In the genomic region with DNA sequence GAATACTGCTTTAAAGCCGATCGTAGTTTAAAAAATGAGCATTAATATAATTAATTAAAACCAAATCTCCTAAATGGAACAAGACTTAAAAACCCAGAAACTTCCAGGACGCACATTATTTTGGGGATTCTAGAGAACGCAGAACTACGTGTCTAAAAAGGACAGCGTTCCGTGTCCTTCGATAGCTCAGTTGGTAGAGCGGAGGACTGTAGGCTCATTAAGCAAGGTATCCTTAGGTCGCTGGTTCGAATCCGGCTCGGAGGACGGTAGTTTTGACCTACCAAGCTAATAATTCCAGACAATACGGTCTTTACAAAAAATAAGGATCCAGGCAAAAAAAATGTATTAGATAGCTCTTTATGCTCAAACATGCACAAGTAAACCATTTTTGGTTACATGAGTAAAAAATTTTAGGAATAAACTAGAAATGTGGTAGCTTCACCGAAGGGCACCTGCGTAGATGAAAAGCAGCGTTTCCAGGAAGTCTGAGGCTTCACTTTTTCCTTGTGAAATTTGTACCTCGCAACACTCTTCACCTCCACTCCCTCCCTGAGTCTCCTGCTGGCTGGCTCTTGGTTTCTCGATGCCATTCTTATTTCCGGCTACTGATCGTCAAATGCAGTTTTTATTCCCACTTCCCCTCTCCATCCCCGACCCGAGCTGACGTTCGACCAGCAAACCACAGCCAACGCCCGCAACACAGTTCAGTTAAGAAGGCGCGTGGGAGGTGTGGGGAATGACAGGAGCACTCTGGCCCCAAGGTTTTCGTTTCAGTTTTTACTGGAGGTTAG, we compare ENCODE assay signal across 8 cellular contexts. TPM values are rescaled to one million over a fixed set of nuclear protein-coding genes. Genes with fewer than 3 reads are reported as not detected.
DNase-seq lines count a peak whose midpoint lies in the region; ATAC-seq and TF ChIP-seq lines count a peak whose summit lies in the region.

No MANE protein-coding gene starts in this region.

- ATAC-seq in GM21390 (IDR thresholded peaks at IDR 0.05; ENCODE audit: unreplicated experiment) (no peak), HG03342 (IDR thresholded peaks at IDR 0.05; ENCODE audit: unreplicated experiment) (no peak), GM21360 (IDR thresholded peaks at IDR 0.05; ENCODE audit: unreplicated experiment) (no peak)

- no peaks in the 10 kb centered on the region for H3K79me2 ChIP-seq in OCI-LY3 (ENCODE audit: low read length)

- H3K27ac ChIP-seq in OCI-LY3 (ENCODE audit: low read length): peak overlapping the region; percentile 71

- DNase-seq in activated T-helper 1 cell treated with Interleukin-2 at 50 U/mL for 16 hours (ENCODE audit: low read depth): peak; percentile 23
- DNase-seq in glomerular visceral epithelial cell (ENCODE audit: extremely low spot score): peak; percentile 37
- DNase-seq in progenitor cell of endocrine pancreas (ENCODE audit: low spot score, unreplicated experiment): no peak

- no peaks in the 10 kb centered on the region for H3K27me3 ChIP-seq in OCI-LY3 (ENCODE audit: low read depth, low read length)

- no peaks in the 10 kb centered on the region for H3K36me3 ChIP-seq in OCI-LY3 (replicated peaks; ENCODE audit: low read depth, low read length)

- H3K9ac ChIP-seq in OCI-LY3 (ENCODE audit: low read length): peak overlapping the region; percentile 77

- no peaks in the 10 kb centered on the region for H3K9me3 ChIP-seq in OCI-LY3 (ENCODE audit: insufficient read depth, low read length)

- no peaks in the 10 kb centered on the region for H4K20me1 ChIP-seq in OCI-LY3 (ENCODE audit: insufficient read depth, low read length)

- no peaks in the 10 kb centered on the region for H3K36me3 Mint-ChIP-seq in progenitor cell of endocrine pancreas (ENCODE audit: insufficient read depth)

- H3K4me3 Mint-ChIP-seq in progenitor cell of endocrine pancreas (ENCODE audit: low read depth): peak overlapping the region; percentile 68

- peaks cover 45% of the 10 kb centered on the region for H3K27me3 Mint-ChIP-seq in progenitor cell of endocrine pancreas

- peak overlapping the region; percentile 98 for H2AFZ ChIP-seq in OCI-LY3 (ENCODE audit: low read depth, low read length)

- peak overlapping the region; percentile 88 for H3K4me2 ChIP-seq in OCI-LY3 (ENCODE audit: low read length)

- peaks cover 9% of the 10 kb centered on the region for H3K4me1 Mint-ChIP-seq in progenitor cell of endocrine pancreas (ENCODE audit: low read depth)

- peaks cover 20% of the 10 kb centered on the region for H3K4me1 ChIP-seq in OCI-LY3 (ENCODE audit: low read length)

- H3K4me3 ChIP-seq in GM12875 (ENCODE audit: low read depth, low read length) (peak overlapping the region; percentile 39), OCI-LY3 (ENCODE audit: low read length) (peak overlapping the region; percentile 92)

- peak overlapping the region; percentile 80 for H3K27ac Mint-ChIP-seq in progenitor cell of endocrine pancreas

- TF ChIP-seq CTCF in GM12875 (IDR thresholded peaks at IDR 0.05; ENCODE audit: borderline replicate concordance, insufficient read depth, low read depth, low read length) (no peak), OCI-LY3 (IDR thresholded peaks at IDR 0.05; ENCODE audit: low read depth, low read length) (no peak), progenitor cell of endocrine pancreas (IDR thresholded peaks at IDR 0.05; ENCODE audit: unreplicated experiment) (no peak)

- H3K9me3 Mint-ChIP-seq in progenitor cell of endocrine pancreas (ENCODE audit: low read depth): peaks cover 13% of the 10 kb centered on the region

RNA-seq across cellular contexts. Expression of gene ABT1, which starts 19.6 kb away (rescaled TPM):
- total RNA-seq in progenitor cell of endocrine pancreas: 23.6 and 25.5 TPM in 2 replicates

RNA-seq across cellular contexts. Expression of gene HMGN4, which starts 39.0 kb away (rescaled TPM):
- total RNA-seq in progenitor cell of endocrine pancreas: 39.7 and 42.5 TPM in 2 replicates
